Comparison of ENCODE assay signal across 10 cellular contexts in the genomic region with DNA sequence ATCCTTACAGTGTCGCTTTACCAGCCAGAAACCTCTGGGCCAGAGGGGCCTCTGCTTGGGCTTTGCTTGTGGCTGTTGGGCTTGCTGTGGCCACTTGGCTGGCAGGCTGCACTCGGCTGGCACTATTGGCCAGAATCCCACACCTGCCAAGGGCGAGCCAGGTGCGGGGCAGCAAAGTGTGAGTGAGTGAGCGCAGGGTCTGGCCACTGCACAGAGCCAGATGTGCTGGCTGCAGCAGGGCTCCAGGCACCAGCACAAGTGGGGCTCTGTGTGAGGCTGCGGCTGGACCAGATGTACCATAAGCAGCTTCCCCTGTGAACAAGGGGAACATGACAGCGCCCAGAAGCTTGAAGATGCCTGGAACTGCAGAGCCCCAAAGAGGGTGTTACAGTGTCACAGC.
"Had no signal": no experiment of that assay in that cellular context is flagged by ENCODE, and none has a peak within 500 bp of the region (broad histone marks: within the 10 kb centered on the region; RNA-seq: fewer than 3 reads in every experiment).

No MANE protein-coding gene starts in this region.

- ATAC-seq: HCT116 had no signal

- H3K9me3 ChIP-seq: HAP-1 had no signal

- H3K9ac ChIP-seq: GM23248, KMS-11 had no signal

- H3K4me2 ChIP-seq: KMS-11 had no signal

- DNase-seq: GM23248, GOT3, H7, HFFc6, Karpas-422, KBM-7 had no signal

- H3K4me3 ChIP-seq: GM23248, HAP-1 had no signal

- H3K27ac ChIP-seq: GM23248, HL-60, KMS-11 had no signal

- H3K36me3 ChIP-seq: HAP-1 had no signal

- H2AFZ ChIP-seq: GM23248 had no signal
